ENCODE assay signal across 1 cellular context in genomic region chr2:96859338-96859649, GRCh38.
TF ChIP-seq lines count a peak whose summit lies in the region.

No MANE protein-coding gene starts in this region.

TF ChIP-seq in H1, 55 proteins besides CTCF, POLR2A, EP300 and RAD21:
- TF ChIP-seq GABPA (IDR thresholded peaks at IDR 0.05; ENCODE audit: borderline replicate concordance, insufficient read depth, low read length): no peak
- no peak for TF ChIP-seq EZH2 (IDR thresholded peaks at IDR 0.05; ENCODE audit: low read depth, low read length, severe bottlenecking)
- 0 out of 2 replicates have a peak, but pooled peaks have one; percentile 41 for TF ChIP-seq POLR2AphosphoS5 (IDR thresholded peaks at IDR 0.05; ENCODE audit: low read depth, low read length)
- no peak for TF ChIP-seq CTBP2 (IDR thresholded peaks at IDR 0.05; ENCODE audit: borderline replicate concordance, insufficient read depth, insufficient read length, low read length)
